ENCODE assay signal across 7 cellular contexts in genomic region chr22:22779213-22779612, GRCh38.
"Had no signal": no experiment of that assay in that cellular context is flagged by ENCODE, and none has a peak within 500 bp of the region (broad histone marks: within the 10 kb centered on the region; RNA-seq: fewer than 3 reads in every experiment).

No MANE protein-coding gene starts in this region.

- H3K4me3 ChIP-seq: GM12878 had no signal

- DNase-seq: GDM1, GF-D8 had no signal

- FAIRE-seq: GM12878, GM12891, GM12892, GM18507, GM19239 had no signal

- ATAC-seq: GM12878 had no signal
